In the genomic region with DNA sequence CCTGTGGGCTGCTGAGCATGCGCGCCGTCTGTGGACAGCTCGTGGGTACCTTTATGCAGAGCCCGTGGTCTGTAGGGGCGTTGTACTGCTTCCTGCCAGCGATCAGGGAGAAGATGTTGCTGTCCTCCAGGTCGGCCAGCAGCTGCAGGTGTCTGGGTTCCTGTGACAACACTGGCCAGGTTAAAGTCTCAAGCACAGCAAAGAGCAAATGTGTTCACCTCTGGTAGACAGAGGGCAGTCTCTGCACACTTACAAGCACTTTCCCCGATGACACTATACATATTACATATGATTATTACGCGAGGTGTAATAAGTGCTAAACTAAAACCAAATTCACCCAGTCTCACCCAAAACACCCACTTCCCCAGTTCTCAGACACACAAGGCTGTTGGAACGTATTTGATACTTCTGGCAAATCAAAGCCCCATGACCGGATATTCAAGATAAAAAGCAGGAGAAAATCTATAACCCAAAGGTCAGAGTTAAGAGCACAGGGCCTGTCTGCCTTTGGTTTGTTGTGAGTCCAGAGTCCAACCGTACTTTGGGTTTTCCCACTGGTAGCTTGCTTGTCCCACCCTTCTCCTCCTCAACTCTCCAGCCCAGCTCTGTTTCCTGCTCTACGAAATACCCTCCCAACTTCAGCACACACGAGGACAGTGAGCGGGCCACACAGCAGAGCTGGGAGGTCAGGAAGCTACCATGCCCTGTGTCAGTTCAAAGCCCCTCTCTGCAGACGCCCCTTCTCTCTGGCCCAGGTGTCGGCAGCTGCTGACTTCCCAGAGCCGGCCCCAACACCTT, we compare ENCODE assay signal across 12 cellular contexts. TPM values are rescaled to one million over a fixed set of nuclear protein-coding genes. Genes with fewer than 3 reads are reported as not detected.
DNase-seq lines count a peak whose midpoint lies in the region; ATAC-seq, FAIRE-seq and TF ChIP-seq lines count a peak whose summit lies in the region.
"Had no signal": no experiment of that assay in that cellular context is flagged by ENCODE, and none has a peak within 500 bp of the region (broad histone marks: within the 10 kb centered on the region; RNA-seq: fewer than 3 reads in every experiment).

No MANE protein-coding gene starts in this region.

- H3K27ac Mint-ChIP-seq in Calu3 (ENCODE audit: unreplicated experiment) = no peak overlapping the region

- peaks cover 28% of the 10 kb centered on the region for H3K36me3 Mint-ChIP-seq in Calu3 (ENCODE audit: insufficient read depth, unreplicated experiment)

- no peaks in the 10 kb centered on the region for H3K27me3 ChIP-seq in brain microvascular endothelial cell (replicated peaks)
- no peaks in the 10 kb centered on the region for H3K27me3 ChIP-seq in HepG2 (ENCODE audit: control insufficient read depth in 1 of 2, insufficient read depth in 2 of 2, low read length in 2 of 2)

- H3K27me3 Mint-ChIP-seq in Calu3 (ENCODE audit: unreplicated experiment) = no peaks in the 10 kb centered on the region

- peaks cover 29% of the 10 kb centered on the region for H3K4me1 ChIP-seq in HepG2 (ENCODE audit: insufficient read depth, low read length)

- peak in 1 of 2 experiments; percentile 77; a peak in 2 of 4 replicates for TF ChIP-seq EP300 in HepG2 (IDR thresholded peaks at IDR 0.05; ENCODE audit: low read depth in 2 of 2, low read length in 2 of 2)
- TF ChIP-seq EP300 in HepG2 (CRISPR knock-in tag; IDR thresholded peaks at IDR 0.05; ENCODE audit: borderline replicate concordance) = no peak

- intact Hi-C loops in Calu3 (cut with micrococcal nuclease; ENCODE audit: unreplicated experiment) = loop anchor here (2.0 kb wide), 3 partner anchors 64 to 546 kb away; no protein-coding TSS in a partner anchor
- intact Hi-C loops in HepG2 (cut with micrococcal nuclease; ENCODE audit: unreplicated experiment) = loop anchor here (2.0 to 5.0 kb wide), 2 partner anchors 14 to 62 kb away; no protein-coding TSS in a partner anchor

- H3K9ac ChIP-seq in HepG2 (ENCODE audit: insufficient read depth, low read depth, low read length) = peak overlapping the region; percentile 30; the same call in 1 of the 2 replicates

- POLR2A ChIA-PET in HepG2 (lab: Yijun Ruan, JAX) = interaction anchor here (0.9 to 2.2 kb wide), 13 partner anchors 11 to 146 kb away, joined by 3 to 12 read pairs (median 5); a partner anchor contains a TSS

- H3K4me3 ChIP-seq in Jurkat, Clone E6-1 (ENCODE audit: low read length) = no peak overlapping the region
- H3K4me3 ChIP-seq in brain microvascular endothelial cell (ENCODE audit: low read depth, low read length) (no peak overlapping the region), HepG2 (replicated peaks in 1 of 3; ENCODE audit: insufficient read depth in 1 of 3, low read depth in 2 of 3, low read length in 3 of 3) (peak overlapping the region in 2 of 3 experiments; percentile 9 to 42; a peak in 3 of 6 replicates)

- no peaks in the 10 kb centered on the region for H3K79me2 ChIP-seq in HepG2 (ENCODE audit: insufficient read depth, low read length)

- peaks cover 34% of the 10 kb centered on the region for H3K4me1 Mint-ChIP-seq in Calu3 (ENCODE audit: low read depth, unreplicated experiment)
- H3K4me1 Mint-ChIP-seq: nephron had no signal

- BruUV-seq in Calu3 (replicated peaks; lab: Mats Ljungman, UMichigan) (no TSS peak), HepG2 (replicated peaks; lab: Mats Ljungman, UMichigan) (no TSS peak)

- 28% methylated on average over 14 of the region's 20 CpGs for WGBS in HepG2 (ENCODE audit: low lambda C conversion rate)

- in situ Hi-C loops in brain microvascular endothelial cell (cut with HindIII; ENCODE audit: low pct_ligation_motif_present, low sequenced_read_pairs) (no loop called here), HepG2 (cut with HindIII; ENCODE audit: extremely low pct_ligation_motif_present, low pct_unique_long_range_greater_than_20kb) (no loop called here)

- H3K27ac ChIP-seq in brain microvascular endothelial cell = no peak overlapping the region
- H3K27ac ChIP-seq in HepG2 (ENCODE audit: extremely low read length, insufficient read depth, low read length) = peak overlapping the region; percentile 63

- ATAC-seq in HepG2 = peak; percentile 87
- no peak for ATAC-seq in GM18870 (IDR thresholded peaks at IDR 0.05; ENCODE audit: unreplicated experiment)

- DNase-seq in Calu3 = no peak
- peak; percentile 28 for DNase-seq in Jurkat, Clone E6-1 (ENCODE audit: low read depth, low spot score)
- DNase-seq in brain microvascular endothelial cell = no peak
- DNase-seq in HepG2 (ENCODE audit: low spot score) = peak; percentile 74
- no peak for DNase-seq in NCI-H2081 treated with DMSO at 0.1 percent for 48 hours (lab: John Stamatoyannopoulos, UW)
- no peak for DNase-seq in LoVo (ENCODE audit: low spot score)
- no peak for DNase-seq in T-helper 9 cell
- DNase-seq: effector CD8-positive, alpha-beta T cell; NCI-H446 treated with DMSO at 0.1 percent for 48 hours had no signal

- CTCF ChIA-PET in Calu3 (lab: Charles Lee) = interaction anchor here (0.6 to 2.0 kb wide), 10 partner anchors 18 to 546 kb away, joined by 3 to 8 read pairs (median 4); no protein-coding TSS in a partner anchor
- CTCF ChIA-PET in HepG2 (lab: Yijun Ruan, JAX; ENCODE audit: low intra/inter-chr PET ratio, low total read pairs) = interaction anchor here (0.9 kb wide), 1 partner anchor 18 kb away, joined by 4 read pairs; no protein-coding TSS in a partner anchor

- peak; percentile 40 for TF ChIP-seq CTCF in Calu3 (IDR thresholded peaks at IDR 0.05; ENCODE audit: unreplicated experiment)
- TF ChIP-seq CTCF in brain microvascular endothelial cell (IDR thresholded peaks at IDR 0.05; ENCODE audit: low read depth, low read length, missing control alignments) = peak; percentile 31
- TF ChIP-seq CTCF in HepG2 (CRISPR knock-in tag; IDR thresholded peaks at IDR 0.05) = peak; percentile 78

- H3K9me3 Mint-ChIP-seq in Calu3 (ENCODE audit: low read depth, unreplicated experiment) = no peaks in the 10 kb centered on the region
- H3K9me3 Mint-ChIP-seq: nephron had no signal

- peak overlapping the region; percentile 76 for H3K4me2 ChIP-seq in HepG2 (ENCODE audit: low read depth, low read length)

- H2AFZ ChIP-seq in HepG2 (ENCODE audit: low read length) = no peak overlapping the region

- no peaks in the 10 kb centered on the region for H4K20me1 ChIP-seq in HepG2 (ENCODE audit: insufficient read depth, low read length)

- H3K4me3 Mint-ChIP-seq in Calu3 (ENCODE audit: low read depth, unreplicated experiment) = peak overlapping the region; percentile 20
- H3K4me3 Mint-ChIP-seq: nephron had no signal

- no peak for TF ChIP-seq RAD21 in HepG2 (CRISPR knock-in tag; IDR thresholded peaks at IDR 0.05)

- no peaks in the 10 kb centered on the region for H3K9me3 ChIP-seq in HepG2 (ENCODE audit: low read length)

- peaks cover 59% of the 10 kb centered on the region for H3K36me3 ChIP-seq in brain microvascular endothelial cell (replicated peaks)
- H3K36me3 ChIP-seq in HepG2 (replicated peaks in 1 of 2; ENCODE audit: control insufficient read depth in 1 of 2, insufficient read depth in 2 of 2, low read length in 2 of 2) = no peaks in the 10 kb centered on the region; a peak in 1 of 5 replicates

- FAIRE-seq in HepG2 (lab: Jason Lieb, UNC) = peak; percentile 83
- FAIRE-seq: GM12891 had no signal

- TF ChIP-seq POLR2A in HepG2 (IDR thresholded peaks at IDR 0.05; ENCODE audit: insufficient read depth in 1 of 2, low read depth in 2 of 2, low read length in 2 of 2) = no peak

TF ChIP-seq in HepG2, 621 proteins besides CTCF, POLR2A, EP300 and RAD21 (continues in another document):
- TF ChIP-seq MIXL1 (CRISPR knock-in tag; IDR thresholded peaks at IDR 0.05) (no peak), ISL2 (CRISPR knock-in tag; IDR thresholded peaks at IDR 0.05) (peak; percentile 30; the same call in 1 of the 2 replicates), ZNF460 (CRISPR knock-in tag; IDR thresholded peaks at IDR 0.05; ENCODE audit: borderline replicate concordance) (no peak), TGIF2 (CRISPR knock-in tag; IDR thresholded peaks at IDR 0.05) (0 out of 2 replicates have a peak, but pooled peaks have one; percentile 29), NCOR1 (IDR thresholded peaks at IDR 0.05; ENCODE audit: borderline replicate concordance, low read length) (peak; percentile 88), CREB1 (IDR thresholded peaks at IDR 0.05) (no peak), CREB1 (CRISPR knock-in tag; IDR thresholded peaks at IDR 0.05) (no peak), SYNCRIP (IDR thresholded peaks at IDR 0.05; ENCODE audit: insufficient read depth, low read depth, low read length) (no peak), TAF1 (CRISPR knock-in tag; IDR thresholded peaks at IDR 0.05) (no peak)

RNA-seq across cellular contexts. Expression of a gene that starts 49.7 kb away (rescaled TPM):
- 3.7 and 5.2 TPM in 2 replicates for total RNA-seq in Calu3 (2022)
- 1.00 TPM for polyA plus RNA-seq in Jurkat, Clone E6-1 (2012; ENCODE audit: insufficient read depth, insufficient read length)
- total RNA-seq in HepG2 (2016; rRNA removed; fragmentation: Illumina TruSeq; extraction: Trizol) = 93.3 and 126 TPM in 2 replicates
- 23.4 and 29.3 TPM in 2 replicates for total RNA-seq in HepG2 (2016; cell fraction: cytosol; rRNA removed; fragmentation: Illumina TruSeq; extraction: Trizol; ENCODE audit: low read depth)
- 98.6 and 126 TPM in 2 replicates for total RNA-seq in HepG2 (2016; cell fraction: insoluble cytoplasmic fraction; rRNA removed; fragmentation: Illumina TruSeq; extraction: Trizol)
- total RNA-seq in HepG2 (2016; cell fraction: membrane; rRNA removed; fragmentation: Illumina TruSeq; extraction: Trizol) = 43.9 and 45.3 TPM in 2 replicates
- 63.9 and 66.7 TPM in 2 replicates for total RNA-seq in HepG2 (2016; cell fraction: nucleus; rRNA removed; fragmentation: Illumina TruSeq; extraction: Trizol)
- 10.1 and 11.7 TPM in 2 replicates for polyA plus RNA-seq in HepG2 (2011; rRNA removed)
- 10.8 and 11.7 TPM in 2 replicates for polyA plus RNA-seq in HepG2 (2011; cell fraction: cytosol; rRNA removed)
- 7.3 and 9.2 TPM in 2 replicates for polyA plus RNA-seq in HepG2 (2011; cell fraction: nucleus; rRNA removed)
- 25.0 and 51.6 TPM in 2 replicates for polyA plus RNA-seq in HepG2 (2012)
- polyA plus RNA-seq in HepG2 (2016; cell fraction: cytosol; fragmentation: Illumina TruSeq; extraction: Trizol; ENCODE audit: low read depth) = 17.2 and 21.3 TPM in 2 replicates
- 93.5 and 100 TPM in 2 replicates for polyA plus RNA-seq in HepG2 (2016; cell fraction: insoluble cytoplasmic fraction; fragmentation: Illumina TruSeq; extraction: Trizol; ENCODE audit: low read depth)
- polyA plus RNA-seq in HepG2 (2016; cell fraction: membrane; fragmentation: Illumina TruSeq; extraction: Trizol; ENCODE audit: low read depth) = 22.3 and 29.4 TPM in 2 replicates
- 62.4 and 68.1 TPM in 2 replicates for polyA plus RNA-seq in HepG2 (2016; cell fraction: nucleus; fragmentation: Illumina TruSeq; extraction: Trizol; ENCODE audit: insufficient read depth, low read depth)
- 14.2 TPM in 1 of 2 replicates, not detected in the other for polyA minus RNA-seq in HepG2 (2011; rRNA and poly(A)+ RNA removed; ENCODE audit: low replicate concordance)
- polyA minus RNA-seq in HepG2 (2011; cell fraction: cytosol; rRNA and poly(A)+ RNA removed) = 6.2 and 7.7 TPM in 2 replicates
- polyA minus RNA-seq in HepG2 (2011; cell fraction: nucleus; rRNA and poly(A)+ RNA removed) = 10.3 and 12.4 TPM in 2 replicates

Comparison
In these comparisons a context has a peak if more than half of its experiments do, and no peak if none do; other contexts are left out.
1. DNase-seq: peak in Jurkat, Clone E6-1 (single experiment) and HepG2 (single experiment); none in Calu3 (single experiment), brain microvascular endothelial cell (single experiment), NCI-H2081 treated with DMSO at 0.1 percent for 48 hours (single experiment), LoVo (single experiment) and T-helper 9 cell (single experiment).
2. H3K4me3 ChIP-seq: peak in HepG2 (2 of 3); none in Jurkat, Clone E6-1 (single experiment) and brain microvascular endothelial cell (single experiment).
3. Peak in every context shown above with its lines, with median percentiles within 50 percentile points of each other: CTCF ChIP-seq.